ENCODE assay signal across 23 cellular contexts in the genomic region with DNA sequence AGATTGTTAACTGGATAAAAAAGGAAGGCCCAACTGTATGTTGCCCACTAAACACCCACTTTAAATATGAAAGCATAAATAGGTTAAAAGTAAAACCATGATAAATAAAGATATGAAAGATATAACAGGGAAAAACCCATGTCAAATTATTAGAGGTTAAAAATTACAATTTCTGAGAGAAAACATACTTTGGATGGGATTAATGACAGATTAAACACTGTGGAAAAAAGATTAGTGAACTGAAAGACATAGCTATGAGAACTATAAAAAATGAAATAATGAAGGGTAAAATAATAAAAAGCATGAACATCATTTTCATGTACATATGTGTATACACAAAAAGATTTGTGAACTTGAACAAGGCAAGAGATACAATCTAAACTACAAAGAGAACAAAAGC. TPM values are rescaled to one million over a fixed set of nuclear protein-coding genes. Genes with fewer than 3 reads are reported as not detected.
DNase-seq lines count a peak whose midpoint lies in the region; ATAC-seq, FAIRE-seq and TF ChIP-seq lines count a peak whose summit lies in the region.
"Had no signal": no experiment of that assay in that cellular context is flagged by ENCODE, and none has a peak within 500 bp of the region (broad histone marks: within the 10 kb centered on the region; RNA-seq: fewer than 3 reads in every experiment).

No MANE protein-coding gene starts in this region.

- in situ Hi-C loops in K562 (cut with MboI): no loop called here

- H3K27ac ChIP-seq in SK-N-SH (ENCODE audit: low read depth in 2 of 2, low read length in 1 of 2) (no peak overlapping the region), K562 (ENCODE audit: extremely low read depth, low read depth, low read length) (no peak overlapping the region), subcutaneous abdominal adipose tissue (ENCODE audit: low read depth, low read length) (no peak overlapping the region)
- H3K27ac ChIP-seq: 22Rv1 had no signal

- no peak for TF ChIP-seq POLR2A in K562 (conservative IDR thresholded peaks at IDR 0.05)

- no peak overlapping the region for H3K9ac ChIP-seq in SK-N-SH
- H3K9ac ChIP-seq in K562 (ENCODE audit: insufficient read depth in 1 of 2, low read depth in 2 of 2, low read length in 2 of 2): no peak overlapping the region
- H3K9ac ChIP-seq in subcutaneous abdominal adipose tissue (ENCODE audit: low read length in 5 of 5): no peak overlapping the region

- no peaks in the 10 kb centered on the region for H3K9me2 ChIP-seq in SK-N-SH

- BruUV-seq in K562 (replicated peaks; lab: Mats Ljungman, UMichigan): no TSS peak

- TF ChIP-seq EP300 in SK-N-SH (IDR thresholded peaks at IDR 0.05; ENCODE audit: borderline replicate concordance in 1 of 2, low read depth in 1 of 2, low read length in 1 of 2): no peak
- TF ChIP-seq EP300 in K562 (IDR thresholded peaks at IDR 0.05; ENCODE audit: low read length): no peak

- H3K9me3 ChIP-seq in SK-N-SH (peaks cover 45% of the 10 kb centered on the region), K562 (replicated peaks; ENCODE audit: control insufficient read depth, insufficient read depth, low read depth, low read length) (peaks cover 41% of the 10 kb centered on the region), subcutaneous abdominal adipose tissue (ENCODE audit: control insufficient read depth in 5 of 5, low read length in 5 of 5) (peaks cover 50 to 77% (median 73%) of the 10 kb centered on the region in 5 donors)

- H3K27me3 ChIP-seq in SK-N-SH (ENCODE audit: insufficient read depth): no peaks in the 10 kb centered on the region
- no peaks in the 10 kb centered on the region for H3K27me3 ChIP-seq in K562 (ENCODE audit: control insufficient read depth in 2 of 2, insufficient read depth in 2 of 2, low read length in 2 of 2)
- no peaks in the 10 kb centered on the region for H3K27me3 ChIP-seq in subcutaneous abdominal adipose tissue (ENCODE audit: control insufficient read depth in 5 of 5, insufficient read depth in 4 of 5, low read length in 5 of 5)

- peaks cover 72% of the 10 kb centered on the region for H3K36me3 Mint-ChIP-seq in endothelial cell (ENCODE audit: low read depth, unreplicated experiment)

- ATAC-seq in SK-N-SH treated with all-trans-retinoic acid at 6 μM for 48 hours: no peak
- ATAC-seq in K562: no peak
- no peak for ATAC-seq in HG02571 (IDR thresholded peaks at IDR 0.05; ENCODE audit: unreplicated experiment)

- H4K20me1 ChIP-seq in SK-N-SH (ENCODE audit: insufficient read depth) (no peaks in the 10 kb centered on the region), K562 (replicated peaks; ENCODE audit: control insufficient read depth, insufficient read depth, low read length) (no peaks in the 10 kb centered on the region)

- no peaks in the 10 kb centered on the region for H3K4me1 ChIP-seq in SK-N-SH (ENCODE audit: control insufficient read depth in 1 of 2, insufficient read depth in 2 of 2, low read depth in 1 of 2, low read length in 1 of 2)
- peaks cover 0 to 3% of the 10 kb centered on the region in 2 experiments; a peak in 1 of 5 replicates for H3K4me1 ChIP-seq in K562 (replicated peaks in 1 of 2; ENCODE audit: control insufficient read depth in 2 of 2, insufficient read depth in 2 of 2, low read length in 2 of 2)
- peaks cover 7 to 16% (median 14%) of the 10 kb centered on the region in 5 donors for H3K4me1 ChIP-seq in subcutaneous abdominal adipose tissue (ENCODE audit: control insufficient read depth in 5 of 5, insufficient read depth in 5 of 5, low read length in 5 of 5)
- H3K4me1 ChIP-seq: HAP-1 had no signal

- no peak for TF ChIP-seq CTCF in SK-N-SH (IDR thresholded peaks at IDR 0.05)
- no peak for TF ChIP-seq CTCF in K562 (IDR thresholded peaks at IDR 0.05 in 2 of 3, conservative IDR thresholded peaks at IDR 0.05 in 1 of 3; ENCODE audit: insufficient read depth in 2 of 3, low read depth in 1 of 3, low read length in 3 of 3)
- no peak for TF ChIP-seq CTCF in endothelial cell (IDR thresholded peaks at IDR 0.05; ENCODE audit: unreplicated experiment)

- no peak for FAIRE-seq in K562 (lab: Jason Lieb, UNC)
- FAIRE-seq: A204.1, GM12891, GM18507, H54 had no signal

- no peak for TF ChIP-seq RAD21 in SK-N-SH (IDR thresholded peaks at IDR 0.05; ENCODE audit: low read length)
- no peak for TF ChIP-seq RAD21 in K562 (CRISPR knock-in tag; conservative IDR thresholded peaks at IDR 0.05 in 1 of 2, IDR thresholded peaks at IDR 0.05 in 1 of 2)

- peaks cover 6% of the 10 kb centered on the region for H3F3A ChIP-seq in SK-N-SH (replicated peaks; ENCODE audit: insufficient read depth)

- no peaks in the 10 kb centered on the region for H3K9me1 ChIP-seq in K562 (ENCODE audit: control insufficient read depth, insufficient read depth, low read length)

- H3K4me2 ChIP-seq in SK-N-SH (no peak overlapping the region), K562 (ENCODE audit: insufficient read depth, low read length) (no peak overlapping the region)

- no peak overlapping the region for H3K27ac Mint-ChIP-seq in endothelial cell (ENCODE audit: unreplicated experiment)
- H3K27ac Mint-ChIP-seq: B cell had no signal

- H3K9me3 Mint-ChIP-seq in endothelial cell (ENCODE audit: unreplicated experiment): peaks cover 29% of the 10 kb centered on the region

- CTCF ChIA-PET in SK-N-SH (lab: Yijun Ruan, JAX): no interaction called here
- CTCF ChIA-PET in K562 (lab: Yijun Ruan, JAX; ENCODE audit: low intra/inter-chr PET ratio): no interaction called here

- POLR2A ChIA-PET in SK-N-SH (lab: Yijun Ruan, JAX): no interaction called here
- POLR2A ChIA-PET in K562 (lab: Yijun Ruan, JAX): no interaction called here

- H3K36me3 ChIP-seq in SK-N-SH (replicated peaks in 1 of 2; ENCODE audit: control insufficient read depth in 1 of 2, insufficient read depth in 2 of 2, low read length in 1 of 2) (peaks cover 52 to 61% of the 10 kb centered on the region in 2 experiments), K562 (ENCODE audit: control insufficient read depth, insufficient read depth, low read length) (peaks cover 62% of the 10 kb centered on the region), subcutaneous abdominal adipose tissue (ENCODE audit: control insufficient read depth in 5 of 5, insufficient read depth in 5 of 5, low read length in 5 of 5) (peaks cover 42 to 49% (median 44%) of the 10 kb centered on the region in 5 donors)

- peak overlapping the region; percentile 64 for H3K4me3 Mint-ChIP-seq in endothelial cell (ENCODE audit: unreplicated experiment)
- H3K4me3 Mint-ChIP-seq: B cell had no signal

- no peaks in the 10 kb centered on the region for H3K27me3 Mint-ChIP-seq in endothelial cell (ENCODE audit: unreplicated experiment)
- H3K27me3 Mint-ChIP-seq: B cell; CD4-positive, alpha-beta memory T cell had no signal

- H3K4me1 Mint-ChIP-seq in endothelial cell (ENCODE audit: unreplicated experiment): peaks cover 4% of the 10 kb centered on the region
- H3K4me1 Mint-ChIP-seq: B cell had no signal

- intact Hi-C loops in K562 (cut with micrococcal nuclease): no loop called here

- DNase-seq in SK-N-SH (no peak), K562 (ENCODE audit: extremely low read depth in 1 of 4, low spot score in 3 of 4) (no peak), endothelial cell (ENCODE audit: low spot score) (no peak), HPDE6-E6E7 (ENCODE audit: extremely low spot score) (no peak), NCI-H524 treated with DMSO at 0.1 percent for 48 hours (lab: John Stamatoyannopoulos, UW) (no peak)
- DNase-seq: C1 segment of cervical spinal cord; Calu3; CD4-positive, alpha-beta memory T cell; COR-L47; DMS53; DMS79 treated with DMSO at 0.1 percent for 48 hours; GF-D8; GOT3 had no signal

- H3K79me2 ChIP-seq in SK-N-SH (ENCODE audit: insufficient read depth): 0 out of 2 replicates have a peak, but pooled peaks cover 3% of the 10 kb centered on the region
- H3K79me2 ChIP-seq in K562 (ENCODE audit: control insufficient read depth, insufficient read depth, low read length): no peaks in the 10 kb centered on the region; the same call in 2 of the 3 replicates

- H2AFZ ChIP-seq in SK-N-SH (ENCODE audit: low read depth) (no peak overlapping the region), K562 (ENCODE audit: low read depth, low read length) (no peak overlapping the region)

- no peak overlapping the region for H3K4me3 ChIP-seq in SK-N-SH (ENCODE audit: low read depth in 2 of 2, low read length in 1 of 2)
- no peak overlapping the region for H3K4me3 ChIP-seq in K562
- peak overlapping the region in 4 of 5 donors; percentile 26 to 58 (median 53) for H3K4me3 ChIP-seq in subcutaneous abdominal adipose tissue (ENCODE audit: low read depth in 1 of 5, low read length in 5 of 5)
- H3K4me3 ChIP-seq: HAP-1 had no signal

RNA-seq across cellular contexts. Expression of a gene that starts 2.2 kb away (rescaled TPM):
- polyA plus RNA-seq in SK-N-SH (2012; rRNA removed) (6.8 and 9.6 TPM in 2 replicates), K562 (2011; rRNA removed) (11.2 and 12.7 TPM in 2 replicates), K562 (2014; fragmentation: Illumina TruSeq; extraction: Trizol) (7.5 and 9.1 TPM in 2 replicates), K562 (2014; fragmentation: Nextera tagmentation; extraction: Ambion mirVana) (1 to 10 TPM; 1.3 to 3.5 TPM), K562 (2014; rRNA removed) (7.0 and 7.6 TPM in 2 replicates)
- polyA plus RNA-seq in SK-N-SH (2012; cell fraction: cytosol; rRNA removed): 3.1 and 4.2 TPM in 2 replicates
- polyA plus RNA-seq in SK-N-SH (2012; cell fraction: nucleus; rRNA removed): 18.7 and 36.3 TPM in 2 replicates
- 47.4 and 101 TPM in 2 replicates for total RNA-seq in K562 (2011; cell fraction: chromatin; rRNA removed; ENCODE audit: low replicate concordance)
- 26.7 and 28.6 TPM in 2 replicates for total RNA-seq in K562 (2011; cell fraction: nucleolus; rRNA removed)
- total RNA-seq in K562 (2011; cell fraction: nucleoplasm; rRNA removed): 60.1 and 68.1 TPM in 2 replicates
- total RNA-seq in K562 (2014; rRNA removed) (4.2 and 7.8 TPM in 2 replicates), K562 (2014; rRNA removed; fragmentation: Illumina TruSeq; extraction: Trizol) (8.9 and 9.9 TPM in 2 replicates), K562 (2015; rRNA removed; fragmentation: Illumina TruSeq; extraction: Trizol) (9.0 and 9.4 TPM in 2 replicates), K562 (2021) (5.6 and 6.4 TPM in 2 replicates), endothelial cell (ENCODE audit: unreplicated experiment) (9.3 TPM)
- 2.5 and 6.4 TPM in 2 replicates for polyA plus RNA-seq in K562 (2011; cell fraction: cytosol; rRNA removed)
- 38.5 and 43.0 TPM in 2 replicates for polyA plus RNA-seq in K562 (2011; cell fraction: nucleus; rRNA removed)
- polyA plus RNA-seq in K562 (2012): 2.9 and 4.1 TPM in 2 replicates
- 30.2 and 33.7 TPM in 2 replicates for polyA minus RNA-seq in K562 (2011; rRNA and poly(A)+ RNA removed)
- polyA minus RNA-seq in K562 (2011; cell fraction: cytosol; rRNA and poly(A)+ RNA removed): 4.0 and 5.4 TPM in 2 replicates
- polyA minus RNA-seq in K562 (2011; cell fraction: nucleus; rRNA and poly(A)+ RNA removed): 22.5 and 27.5 TPM in 2 replicates

RNA-seq across cellular contexts. Expression of a gene that starts 14.9 kb away (rescaled TPM):
- polyA plus RNA-seq in SK-N-SH (2012; rRNA removed) (1.5 and 2.7 TPM in 2 replicates), K562 (2011; rRNA removed) (6.8 and 8.4 TPM in 2 replicates), K562 (2014; fragmentation: Illumina TruSeq; extraction: Trizol) (5.9 and 6.7 TPM in 2 replicates), K562 (2014; fragmentation: Nextera tagmentation; extraction: Ambion mirVana) (1 to 10 TPM; 1.4 to 2.7 TPM), K562 (2014; rRNA removed) (5.0 and 7.3 TPM in 2 replicates)
- polyA plus RNA-seq in SK-N-SH (2012; cell fraction: cytosol; rRNA removed): 2.0 and 2.4 TPM in 2 replicates
- 1.6 and 3.3 TPM in 2 replicates for polyA plus RNA-seq in SK-N-SH (2012; cell fraction: nucleus; rRNA removed)
- 43.6 and 88.5 TPM in 2 replicates for total RNA-seq in K562 (2011; cell fraction: chromatin; rRNA removed; ENCODE audit: low replicate concordance)
- total RNA-seq in K562 (2011; cell fraction: nucleolus; rRNA removed): 34.0 and 34.2 TPM in 2 replicates
- 44.3 and 48.2 TPM in 2 replicates for total RNA-seq in K562 (2011; cell fraction: nucleoplasm; rRNA removed)
- total RNA-seq in K562 (2014; rRNA removed) (7.4 and 9.9 TPM in 2 replicates), K562 (2014; rRNA removed; fragmentation: Illumina TruSeq; extraction: Trizol) (13.6 and 14.9 TPM in 2 replicates), K562 (2015; rRNA removed; fragmentation: Illumina TruSeq; extraction: Trizol) (10.2 and 10.6 TPM in 2 replicates), K562 (2021) (8.3 and 9.0 TPM in 2 replicates), endothelial cell (ENCODE audit: unreplicated experiment) (17.2 TPM)
- 1.5 and 2.1 TPM in 2 replicates for polyA plus RNA-seq in K562 (2011; cell fraction: cytosol; rRNA removed)
- polyA plus RNA-seq in K562 (2011; cell fraction: nucleus; rRNA removed): 17.2 and 17.4 TPM in 2 replicates
- polyA plus RNA-seq in K562 (2012): 4.4 and 5.4 TPM in 2 replicates
- 32.3 and 32.7 TPM in 2 replicates for polyA minus RNA-seq in K562 (2011; rRNA and poly(A)+ RNA removed)
- polyA minus RNA-seq in K562 (2011; cell fraction: cytosol; rRNA and poly(A)+ RNA removed): 2.6 and 5.1 TPM in 2 replicates
- polyA minus RNA-seq in K562 (2011; cell fraction: nucleus; rRNA and poly(A)+ RNA removed): 25.4 and 38.3 TPM in 2 replicates

RNA-seq across cellular contexts. Expression of a gene that starts 37.3 kb away (rescaled TPM):
- polyA plus RNA-seq in SK-N-SH (2012; rRNA removed): 2.2 and 3.1 TPM in 2 replicates
- 2.5 and 3.2 TPM in 2 replicates for polyA plus RNA-seq in SK-N-SH (2012; cell fraction: cytosol; rRNA removed)
- 2.7 and 4.4 TPM in 2 replicates for polyA plus RNA-seq in SK-N-SH (2012; cell fraction: nucleus; rRNA removed)
- total RNA-seq in K562 (2011; cell fraction: chromatin; rRNA removed; ENCODE audit: low replicate concordance): 6.8 and 8.0 TPM in 2 replicates
- total RNA-seq in K562 (2011; cell fraction: nucleolus; rRNA removed): 3.9 and 4.3 TPM in 2 replicates
- 4.8 and 5.1 TPM in 2 replicates for total RNA-seq in K562 (2011; cell fraction: nucleoplasm; rRNA removed)
- 2.4 and 2.8 TPM in 2 replicates for total RNA-seq in K562 (2014; rRNA removed)
- 4.4 and 5.3 TPM in 2 replicates for total RNA-seq in K562 (2014; rRNA removed; fragmentation: Illumina TruSeq; extraction: Trizol)
- 2.8 and 3.7 TPM in 2 replicates for total RNA-seq in K562 (2015; rRNA removed; fragmentation: Illumina TruSeq; extraction: Trizol)
- total RNA-seq in K562 (2021): 1.7 and 2.4 TPM in 2 replicates
- polyA plus RNA-seq in K562 (2011; rRNA removed): 1.8 and 2.7 TPM in 2 replicates
- polyA plus RNA-seq in K562 (2011; cell fraction: cytosol; rRNA removed): 1.3 and 1.7 TPM in 2 replicates
- 1.6 and 1.7 TPM in 2 replicates for polyA plus RNA-seq in K562 (2011; cell fraction: nucleus; rRNA removed)
- polyA plus RNA-seq in K562 (2012): 2.4 and 2.5 TPM in 2 replicates
- polyA plus RNA-seq in K562 (2014; fragmentation: Illumina TruSeq; extraction: Trizol): 2.4 and 2.7 TPM in 2 replicates
- 1 to 10 TPM; 2.3 to 4.5 TPM for polyA plus RNA-seq in K562 (2014; fragmentation: Nextera tagmentation; extraction: Ambion mirVana)
- 2.1 and 2.3 TPM in 2 replicates for polyA plus RNA-seq in K562 (2014; rRNA removed)
- 7.2 and 7.4 TPM in 2 replicates for polyA minus RNA-seq in K562 (2011; rRNA and poly(A)+ RNA removed)
- 1.4 and 4.5 TPM in 2 replicates for polyA minus RNA-seq in K562 (2011; cell fraction: cytosol; rRNA and poly(A)+ RNA removed)
- polyA minus RNA-seq in K562 (2011; cell fraction: nucleus; rRNA and poly(A)+ RNA removed): 2.6 and 7.3 TPM in 2 replicates
- total RNA-seq in endothelial cell (ENCODE audit: unreplicated experiment): 10.9 TPM

Comparison
In these comparisons a context has a peak if more than half of its experiments do, and no peak if none do; other contexts are left out.
1. H3K4me3 ChIP-seq: peak in subcutaneous abdominal adipose tissue (4 of 5); none in SK-N-SH (0 of 2) and K562 (single experiment).